ENCODE assay signal across 23 cellular contexts in genomic region chr7:39750253-39750994, GRCh38.
"Had no signal": no experiment of that assay in that cellular context is flagged by ENCODE, and none has a peak within 500 bp of the region (broad histone marks: within the 10 kb centered on the region; RNA-seq: fewer than 3 reads in every experiment).

No MANE protein-coding gene starts in this region.

- H3K4me2 ChIP-seq: hepatocyte had no signal

- ATAC-seq: effector memory CD8-positive, alpha-beta T cell; foreskin keratinocyte; gastroesophageal sphincter; heart left ventricle; left colon; left lung; left ventricle myocardium superior; lower lobe of right lung; naive thymus-derived CD4-positive, alpha-beta T cell had no signal

- H3K9me3 ChIP-seq: esophagus squamous epithelium, gastroesophageal sphincter, heart left ventricle, left lung, lower lobe of right lung had no signal

- H2AFZ ChIP-seq: hepatocyte had no signal

- H3K4me3 Mint-ChIP-seq: effector memory CD8-positive, alpha-beta T cell; endodermal cell; immature natural killer cell; naive thymus-derived CD4-positive, alpha-beta T cell had no signal

- H3K27me3 Mint-ChIP-seq: effector memory CD8-positive, alpha-beta T cell; naive thymus-derived CD4-positive, alpha-beta T cell had no signal

- H3K27ac ChIP-seq: coronary artery, epithelial cell of prostate, esophagus squamous epithelium, foreskin keratinocyte, gastroesophageal sphincter, heart left ventricle, hepatocyte, left lung, lower lobe of right lung had no signal

- H3K36me3 ChIP-seq: esophagus squamous epithelium, gastroesophageal sphincter, heart left ventricle, left lung, lower lobe of right lung had no signal

- H3K4me3 ChIP-seq: coronary artery, esophagus squamous epithelium, gastroesophageal sphincter, heart left ventricle, hepatocyte, left lung, lower lobe of right lung had no signal

- DNase-seq: effector CD8-positive, alpha-beta T cell; effector memory CD8-positive, alpha-beta T cell; endodermal cell; erythroblast; esophagus squamous epithelium; foreskin keratinocyte; heart left ventricle; hypothalamus; immature natural killer cell; islet precursor cell; kidney; kidney glomerular epithelial cell; left colon; left lung; left ventricle myocardium superior; lower lobe of right lung; mesenchymal stem cell; midbrain; naive thymus-derived CD4-positive, alpha-beta T cell had no signal

- H3K9me3 Mint-ChIP-seq: effector memory CD8-positive, alpha-beta T cell; immature natural killer cell; naive thymus-derived CD4-positive, alpha-beta T cell had no signal

- H3K27me3 ChIP-seq: esophagus squamous epithelium, foreskin keratinocyte, gastroesophageal sphincter, heart left ventricle, hepatocyte, left lung had no signal

- H3K79me2 ChIP-seq: hepatocyte had no signal

- H3K27ac Mint-ChIP-seq: effector memory CD8-positive, alpha-beta T cell; endodermal cell; immature natural killer cell; naive thymus-derived CD4-positive, alpha-beta T cell had no signal
